ENCODE assay signal across 20 cellular contexts in genomic region chr15:51117270-51117669, GRCh38. TPM values are rescaled to one million over a fixed set of nuclear protein-coding genes. Genes with fewer than 3 reads are reported as not detected.
DNase-seq lines count a peak whose midpoint lies in the region; ATAC-seq, FAIRE-seq and TF ChIP-seq lines count a peak whose summit lies in the region.
"Had no signal": no experiment of that assay in that cellular context is flagged by ENCODE, and none has a peak within 500 bp of the region (broad histone marks: within the 10 kb centered on the region; RNA-seq: fewer than 3 reads in every experiment).

No MANE protein-coding gene starts in this region.

- no peak overlapping the region for H3K18ac ChIP-seq in IMR-90 (ENCODE audit: low read depth, low read length)

- no peak overlapping the region for H3K56ac ChIP-seq in IMR-90 (ENCODE audit: extremely low read depth, insufficient read depth, low read length)

- H3K27me3 ChIP-seq in IMR-90 (ENCODE audit: control insufficient read depth, insufficient read depth, low read length) (no peaks in the 10 kb centered on the region), brain microvascular endothelial cell (replicated peaks) (no peaks in the 10 kb centered on the region), WERI-Rb-1 (ENCODE audit: insufficient read depth, low read depth, severe bottlenecking) (no peaks in the 10 kb centered on the region), body of pancreas (no peaks in the 10 kb centered on the region)

- no peak overlapping the region for H3K9ac ChIP-seq in IMR-90 (ENCODE audit: low read depth, low read length)
- H3K9ac ChIP-seq: SK-N-SH had no signal

- no peaks in the 10 kb centered on the region for H3K79me1 ChIP-seq in IMR-90 (ENCODE audit: low read depth in 1 of 2, low read length in 2 of 2)

- H3K36me3 ChIP-seq in IMR-90 (ENCODE audit: control insufficient read depth, insufficient read depth, low read length) (no peaks in the 10 kb centered on the region), brain microvascular endothelial cell (replicated peaks) (no peaks in the 10 kb centered on the region), WERI-Rb-1 (no peaks in the 10 kb centered on the region), body of pancreas (replicated peaks in 1 of 2; ENCODE audit: insufficient read depth in 1 of 2, low read depth in 2 of 2) (no peaks in the 10 kb centered on the region)

- WGBS in A549 (ENCODE audit: missing lambda C conversion rate): 41% methylated on average over 1 of the region's 1 CpG
- no CpG with 5 or more reads among the region's 1 CpG for WGBS in IMR-90 (ENCODE audit: extremely low coverage in 2 of 2, insufficient read length in 1 of 2), 2 experiments
- WGBS in body of pancreas, 2 donors: 73 to 85% methylated on average over 1 of the region's 1 CpG

- no peak for TF ChIP-seq CTCF in A549 (IDR thresholded peaks at IDR 0.05)
- TF ChIP-seq CTCF in IMR-90 (conservative IDR thresholded peaks at IDR 0.05; ENCODE audit: low read depth, low read length): no peak
- no peak for TF ChIP-seq CTCF in brain microvascular endothelial cell (IDR thresholded peaks at IDR 0.05; ENCODE audit: low read depth, low read length, missing control alignments)
- TF ChIP-seq CTCF in WERI-Rb-1 (IDR thresholded peaks at IDR 0.05; ENCODE audit: low read depth, low read length): no peak
- no peak for TF ChIP-seq CTCF in body of pancreas (IDR thresholded peaks at IDR 0.05)

- peaks cover 5% of the 10 kb centered on the region; the same call in 1 of the 2 replicates for H3K9me1 ChIP-seq in IMR-90 (ENCODE audit: insufficient read depth, low read length)

- no peak overlapping the region for H2BK15ac ChIP-seq in IMR-90 (ENCODE audit: low read depth, low read length)

- TF ChIP-seq RAD21 in A549 (conservative IDR thresholded peaks at IDR 0.05 in 1 of 2, IDR thresholded peaks at IDR 0.05 in 1 of 2): no peak
- TF ChIP-seq RAD21 in IMR-90 (IDR thresholded peaks at IDR 0.05; ENCODE audit: low read length): no peak

- H2BK5ac ChIP-seq in IMR-90 (ENCODE audit: low read depth, low read length, poor library complexity, severe bottlenecking): no peak overlapping the region

- H3K4me2 ChIP-seq in A549 (no peak overlapping the region), IMR-90 (ENCODE audit: low read depth, low read length) (no peak overlapping the region)
- H3K4me2 ChIP-seq: PC-9, SK-N-SH had no signal

- POLR2A ChIA-PET in A549 (lab: Yijun Ruan, JAX) (no interaction called here), IMR-90 (lab: Charles Lee; ENCODE audit: unreplicated experiment) (no interaction called here)

- no peak for FAIRE-seq in A549 (lab: Jason Lieb, UNC)
- FAIRE-seq: A204.1, HTR-8/SVneo had no signal

- no peak overlapping the region for H3K4ac ChIP-seq in IMR-90 (ENCODE audit: low read depth, low read length)

- no peak overlapping the region for H2AK9ac ChIP-seq in IMR-90 (replicated peaks; ENCODE audit: low read depth, low read length, poor library complexity)

- no peak overlapping the region for H3K27ac ChIP-seq in A549
- no peak overlapping the region for H3K27ac ChIP-seq in IMR-90 (ENCODE audit: insufficient read depth, low read length)
- no peak overlapping the region for H3K27ac ChIP-seq in brain microvascular endothelial cell
- no peak overlapping the region for H3K27ac ChIP-seq in WERI-Rb-1
- no peak overlapping the region for H3K27ac ChIP-seq in body of pancreas
- H3K27ac ChIP-seq: PC-9 had no signal

- H4K8ac ChIP-seq in IMR-90 (ENCODE audit: low read depth in 2 of 2, low read length in 2 of 2): no peak overlapping the region

- no peak overlapping the region for H3K23ac ChIP-seq in IMR-90 (ENCODE audit: low read depth, low read length)

- H3K4me3 ChIP-seq in A549: no peak overlapping the region
- no peak overlapping the region for H3K4me3 ChIP-seq in IMR-90 (ENCODE audit: insufficient read depth, low read depth, low read length)
- no peak overlapping the region for H3K4me3 ChIP-seq in brain microvascular endothelial cell (ENCODE audit: low read depth, low read length)
- no peak overlapping the region for H3K4me3 ChIP-seq in WERI-Rb-1 (ENCODE audit: low read depth, low read length)
- H3K4me3 ChIP-seq in body of pancreas: no peak overlapping the region
- H3K4me3 ChIP-seq: PC-9 had no signal

- no TSS peak for BruUV-seq in IMR-90 (replicated peaks; lab: Mats Ljungman, UMichigan)

- CTCF ChIA-PET in A549 (lab: Yijun Ruan, JAX) (interaction anchor here (0.8 to 2.4 kb wide), 4 partner anchors 11 to 53 kb away, joined by 3 to 13 read pairs (median 4); no protein-coding TSS in a partner anchor), IMR-90 (lab: Yijun Ruan, JAX) (interaction anchor here (0.6 kb wide), 2 partner anchors 26 to 731 kb away, joined by 3 to 4 read pairs; no protein-coding TSS in a partner anchor)

- no peak overlapping the region for H2BK120ac ChIP-seq in IMR-90 (ENCODE audit: low read depth, low read length)

- H3K14ac ChIP-seq in IMR-90 (replicated peaks; ENCODE audit: low read depth, low read length): no peak overlapping the region

- H3K9me3 ChIP-seq in A549 (no peaks in the 10 kb centered on the region), IMR-90 (ENCODE audit: control insufficient read depth, insufficient read depth, low read length) (no peaks in the 10 kb centered on the region), WERI-Rb-1 (ENCODE audit: severe bottlenecking) (no peaks in the 10 kb centered on the region), body of pancreas (no peaks in the 10 kb centered on the region)
- H3K9me3 ChIP-seq: SK-N-SH had no signal

- DNase-seq in A549 (ENCODE audit: low read depth in 1 of 2, low spot score in 1 of 2): no peak
- peak; percentile 25 for DNase-seq in IMR-90
- peak; percentile 40 for DNase-seq in brain microvascular endothelial cell
- peak; percentile 34 for DNase-seq in glomerular visceral epithelial cell (ENCODE audit: extremely low spot score)
- DNase-seq in WERI-Rb-1: no peak
- no peak for DNase-seq in body of pancreas
- DNase-seq in DMS79 treated with DMSO at 0.1 percent for 48 hours (lab: John Stamatoyannopoulos, UW): no peak
- DNase-seq: AML-193; CD4-positive, CD25-positive, alpha-beta regulatory T cell; DND-41; H9; NCI-H1092; NCI-H2107; NCI-H69; PC-9; SK-N-SH had no signal

- no peak overlapping the region for H4K5ac ChIP-seq in IMR-90 (ENCODE audit: low read depth, low read length)

- H3K4me1 ChIP-seq in A549 (peaks cover 16% of the 10 kb centered on the region), IMR-90 (ENCODE audit: control insufficient read depth, insufficient read depth, low read length) (peaks cover 5% of the 10 kb centered on the region), body of pancreas (no peaks in the 10 kb centered on the region)

- H2AFZ ChIP-seq in IMR-90 (replicated peaks; ENCODE audit: low read length, poor library complexity): no peak overlapping the region
- H2AFZ ChIP-seq: PC-9 had no signal

- TF ChIP-seq EP300 in A549 (IDR thresholded peaks at IDR 0.05): no peak

- no peak overlapping the region for H2AK5ac ChIP-seq in IMR-90 (ENCODE audit: low read depth, low read length)

- H4K91ac ChIP-seq in IMR-90 (ENCODE audit: insufficient read depth, low read depth, low read length): no peak overlapping the region

- H2BK20ac ChIP-seq in IMR-90 (ENCODE audit: low read depth, low read length): no peak overlapping the region

- TF ChIP-seq POLR2A in A549 (IDR thresholded peaks at IDR 0.05; ENCODE audit: low read length) (no peak), IMR-90 (IDR thresholded peaks at IDR 0.05; ENCODE audit: low read depth, low read length) (no peak), body of pancreas (IDR thresholded peaks at IDR 0.05) (no peak)

- ATAC-seq in A549: no peak
- ATAC-seq in IMR-90 (ENCODE audit: low read depth): no peak
- no peak for ATAC-seq in GM19467 (IDR thresholded peaks at IDR 0.05; ENCODE audit: unreplicated experiment)
- no peak for ATAC-seq in body of pancreas
- ATAC-seq: Right ventricle myocardium inferior had no signal

- dilution Hi-C loops in IMR-90 (cut with HindIII; ENCODE audit: low sequenced_read_pairs, unreplicated experiment): no loop called here

- intact Hi-C loops in IMR-90 (cut with micrococcal nuclease): no loop called here
- intact Hi-C loops in body of pancreas (cut with DNase I): no loop called here

- in situ Hi-C loops in IMR-90 (cut with MboI; ENCODE audit: low sequenced_read_pairs) (no loop called here), brain microvascular endothelial cell (cut with HindIII; ENCODE audit: low pct_ligation_motif_present, low sequenced_read_pairs) (no loop called here)

- H4K20me1 ChIP-seq in IMR-90 (ENCODE audit: insufficient read depth, low read length): no peaks in the 10 kb centered on the region

TF ChIP-seq in A549, 52 proteins besides CTCF, POLR2A, EP300 and RAD21:
- no peak for TF ChIP-seq FOSL2 (IDR thresholded peaks at IDR 0.05)
- 0 out of 2 replicates have a peak, but pooled peaks have one; percentile 11 for TF ChIP-seq FOSL2 (CRISPR knock-in tag; IDR thresholded peaks at IDR 0.05)
- TF ChIP-seq CEBPB (IDR thresholded peaks at IDR 0.05): no peak

TF ChIP-seq in IMR-90, 13 proteins besides CTCF, POLR2A, EP300 and RAD21 (continues in another document):
- TF ChIP-seq MXI1 (IDR thresholded peaks at IDR 0.05; ENCODE audit: borderline replicate concordance, low read depth, low read length) (no peak), FOS (IDR thresholded peaks at IDR 0.05; ENCODE audit: low read depth, low read length) (no peak), CHD1 (IDR thresholded peaks at IDR 0.05; ENCODE audit: low read depth, low read length) (no peak), MAZ (IDR thresholded peaks at IDR 0.05; ENCODE audit: borderline replicate concordance, low read depth, low read length) (no peak), ELK1 (IDR thresholded peaks at IDR 0.05; ENCODE audit: borderline replicate concordance, low read depth, low read length) (no peak)

RNA-seq across cellular contexts. Expression of gene TNFAIP8L3, which starts 22.6 kb away (rescaled TPM):
- polyA plus RNA-seq in A549 (2011; rRNA removed) (0.26 and 0.57 TPM in 2 replicates), A549 (2017; fragmentation: RNase III; extraction: RNeasy Plus Mini Kit Qiagen cat#74134 plus additional on column Dnase treatment) (1.4 to 1.8 TPM (median 1.4 TPM) in 3 replicates), IMR-90 (2012; rRNA removed) (0.09 and 0.29 TPM in 2 replicates)
- polyA plus RNA-seq in A549 (2012; cell fraction: cytosol; rRNA removed): 0.12 and 0.14 TPM in 2 replicates
- 0.02 and 0.06 TPM in 2 replicates for polyA plus RNA-seq in A549 (2012; cell fraction: nucleus; rRNA removed)
- 0.17 and 0.29 TPM in 2 replicates for polyA minus RNA-seq in A549 (2011; rRNA and poly(A)+ RNA removed)
- total RNA-seq in IMR-90 (2012; rRNA removed) (0.83 and 0.90 TPM in 2 replicates), body of pancreas (1 to 10 TPM in 1 of 2 donors, not detected in 1; 2.9 TPM)
- 0.10 and 0.39 TPM in 2 replicates for polyA plus RNA-seq in IMR-90 (2012; cell fraction: cytosol; rRNA removed)
- 0.07 TPM in 1 of 2 replicates, not detected in the other for polyA plus RNA-seq in IMR-90 (2012; cell fraction: nucleus; rRNA removed; ENCODE audit: low replicate concordance)
- total RNA-seq: CD4-positive, CD25-positive, alpha-beta regulatory T cell had no signal
- polyA plus RNA-seq: CD4-positive, CD25-positive, alpha-beta regulatory T cell had no signal

Comparison
In these comparisons a context has a peak if more than half of its experiments do, and no peak if none do; other contexts are left out.
1. DNase-seq: peak in IMR-90 (single experiment), brain microvascular endothelial cell (single experiment) and glomerular visceral epithelial cell (single experiment); none in A549 (0 of 2), WERI-Rb-1 (single experiment), body of pancreas (0 of 4) and DMS79 treated with DMSO at 0.1 percent for 48 hours (single experiment).